In genomic region chr7:144452064-144452463, GRCh38 we compare ENCODE assay signal across 21 cellular contexts. TPM values are rescaled to one million over a fixed set of nuclear protein-coding genes. Genes with fewer than 3 reads are reported as not detected.
DNase-seq lines count a peak whose midpoint lies in the region; ATAC-seq and TF ChIP-seq lines count a peak whose summit lies in the region.
"Had no signal": no experiment of that assay in that cellular context is flagged by ENCODE, and none has a peak within 500 bp of the region (broad histone marks: within the 10 kb centered on the region; RNA-seq: fewer than 3 reads in every experiment).

No MANE protein-coding gene starts in this region.

- H3K4me1 Mint-ChIP-seq in stimulated activated naive B cell treated with anti-CD40 and anti-IgM and Interleukin-4, amounts not matched to agents 10 μg/mL and 1 μg/mL and 100 μg/mL, for 72 hours: peaks cover 4% of the 10 kb centered on the region in 2 donors
- H3K4me1 Mint-ChIP-seq: CD14-positive monocyte, neural progenitor cell had no signal

- H3K4me3 Mint-ChIP-seq in stimulated activated naive B cell treated with anti-CD40 and anti-IgM and Interleukin-4, amounts not matched to agents 10 μg/mL and 1 μg/mL and 100 μg/mL, for 72 hours: no peak overlapping the region
- H3K4me3 Mint-ChIP-seq: activated T-cell treated with anti-CD3 and anti-CD28 coated beads, Interleukin-2, amount 50 U/mL, for 72 hours; CD14-positive monocyte; neural progenitor cell had no signal

- no peak overlapping the region for H3K4me3 ChIP-seq in adrenal gland
- H3K4me3 ChIP-seq: neural progenitor cell, right lobe of liver, SJCRH30 had no signal

- TF ChIP-seq POLR2A in adrenal gland (IDR thresholded peaks at IDR 0.05): no peak

- 91 to 96% (median 95%) methylated on average over 5 of the region's 5 CpGs for WGBS in adrenal gland, 4 donors

- no peaks in the 10 kb centered on the region for H3K4me1 ChIP-seq in adrenal gland (replicated peaks in 1 of 2)
- H3K4me1 ChIP-seq: neural progenitor cell, right lobe of liver, SJCRH30 had no signal

- TF ChIP-seq CTCF in adrenal gland (IDR thresholded peaks at IDR 0.05): no peak

- H3K27ac ChIP-seq in adrenal gland: no peak overlapping the region
- H3K27ac ChIP-seq: 22Rv1, neural progenitor cell, right lobe of liver, SJCRH30 had no signal

- no peaks in the 10 kb centered on the region for H3K36me3 ChIP-seq in adrenal gland (replicated peaks in 1 of 2)
- H3K36me3 ChIP-seq: neural progenitor cell, right lobe of liver, SJCRH30 had no signal

- no peak overlapping the region for H3K27ac Mint-ChIP-seq in stimulated activated naive B cell treated with anti-CD40 and anti-IgM and Interleukin-4, amounts not matched to agents 10 μg/mL and 1 μg/mL and 100 μg/mL, for 72 hours
- H3K27ac Mint-ChIP-seq: activated T-cell treated with anti-CD3 and anti-CD28 coated beads, Interleukin-2, amount 50 U/mL, for 72 hours; CD14-positive monocyte; neural progenitor cell had no signal

- peaks cover 2 to 18% of the 10 kb centered on the region in 2 donors for H3K36me3 Mint-ChIP-seq in stimulated activated naive B cell treated with anti-CD40 and anti-IgM and Interleukin-4, amounts not matched to agents 10 μg/mL and 1 μg/mL and 100 μg/mL, for 72 hours
- H3K36me3 Mint-ChIP-seq: neural progenitor cell had no signal

- H3K27me3 ChIP-seq in adrenal gland: no peaks in the 10 kb centered on the region
- H3K27me3 ChIP-seq: neural progenitor cell, right lobe of liver had no signal

- ATAC-seq in HG02623 (IDR thresholded peaks at IDR 0.05; ENCODE audit: unreplicated experiment): peak; percentile 50
- ATAC-seq in HG03378 (IDR thresholded peaks at IDR 0.05; ENCODE audit: unreplicated experiment): peak; percentile 66
- peak; percentile 68 to 69 for ATAC-seq in stimulated activated naive B cell treated with anti-CD40 and anti-IgM and Interleukin-4, amounts not matched to agents 10 μg/mL and 1 μg/mL and 100 μg/mL, for 72 hours (replicated peaks)
- ATAC-seq: activated T-cell treated with anti-CD3 and anti-CD28 coated beads, Interleukin-2, amount 50 U/mL, for 72 hours; right lobe of liver had no signal

- no peaks in the 10 kb centered on the region for H3K9me3 ChIP-seq in adrenal gland (replicated peaks in 1 of 3)
- H3K9me3 ChIP-seq: right lobe of liver, SJCRH30 had no signal

- DNase-seq in SIG-M5 treated with dmso at 0.1 percent for 504 hours (lab: John Stamatoyannopoulos, UW; ENCODE audit: unreplicated experiment) (peak; percentile 34), SIG-M5 (lab: John Stamatoyannopoulos, UW) (no peak), adrenal gland (no peak), COLO829 (ENCODE audit: low spot score) (no peak), NCI-H1436 (lab: John Stamatoyannopoulos, UW) (no peak)
- no peak for DNase-seq in stimulated activated naive B cell treated with anti-CD40 and anti-IgM and Interleukin-4, amounts not matched to agents 10 μg/mL and 1 μg/mL and 100 μg/mL, for 72 hours
- DNase-seq: activated T-cell treated with anti-CD3 and anti-CD28 coated beads, Interleukin-2, amount 50 U/mL, for 72 hours; mammary epithelial cell; NCI-H2107; right lobe of liver; SJCRH30; stimulated activated CD4-positive, alpha-beta T cell treated with anti-CD3 and anti-CD28 coated beads, Interleukin-4, amount 100 ng/mL, for 24 hours had no signal

- H3K27me3 Mint-ChIP-seq in stimulated activated naive B cell treated with anti-CD40 and anti-IgM and Interleukin-4, amounts not matched to agents 10 μg/mL and 1 μg/mL and 100 μg/mL, for 72 hours: no peaks in the 10 kb centered on the region

- no peaks in the 10 kb centered on the region for H3K9me3 Mint-ChIP-seq in stimulated activated naive B cell treated with anti-CD40 and anti-IgM and Interleukin-4, amounts not matched to agents 10 μg/mL and 1 μg/mL and 100 μg/mL, for 72 hours

- intact Hi-C loops in adrenal gland (cut with DNase I): no loop called here

RNA-seq across cellular contexts. Expression of gene NOBOX, which starts 48.6 kb away (rescaled TPM):
- total RNA-seq in adrenal gland: not detected
- not detected for polyA plus RNA-seq in adrenal gland
- total RNA-seq: activated T-cell treated with anti-CD3 and anti-CD28 coated beads, Interleukin-2, amount 50 U/mL, for 72 hours; Daoy; frontal cortex; mammary epithelial cell; right lobe of liver; SJCRH30; ureter had no signal
- polyA plus RNA-seq: adipose tissue, CD14-positive monocyte, mammary epithelial cell had no signal
